Comparison of ENCODE assay signal across 9 cellular contexts in the genomic region with DNA sequence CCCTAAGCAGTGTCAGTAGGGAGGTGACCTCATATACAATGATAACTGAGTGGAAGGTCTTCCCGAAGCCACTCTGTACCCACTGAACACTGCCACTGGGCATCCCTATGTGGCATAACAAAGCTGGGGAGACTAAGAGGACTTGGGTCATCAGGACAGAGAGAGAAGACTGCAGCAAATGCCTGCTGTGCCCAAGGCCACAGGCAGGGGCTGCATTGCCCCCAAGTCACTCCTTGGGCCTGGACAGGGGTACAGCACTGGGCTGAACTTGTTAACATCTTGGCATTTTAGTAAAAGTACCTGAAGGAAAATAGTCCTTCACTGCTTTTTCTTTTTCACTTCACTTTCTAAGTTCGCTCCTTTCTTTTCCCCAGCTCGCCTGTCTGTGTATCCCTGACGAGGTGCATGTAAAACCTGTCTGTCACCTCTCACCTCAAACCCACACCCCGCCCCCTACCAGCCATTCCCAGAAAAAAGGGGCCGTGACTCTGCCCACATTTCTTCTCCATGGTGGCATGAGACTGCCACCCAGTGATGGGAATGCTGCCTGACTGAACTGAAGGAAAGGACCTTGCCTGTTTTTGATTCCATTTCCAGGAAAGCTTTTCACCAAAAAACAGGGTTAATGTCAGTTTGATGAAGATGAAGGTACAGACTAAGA.
DNase-seq lines count a peak whose midpoint lies in the region; ATAC-seq and TF ChIP-seq lines count a peak whose summit lies in the region.
"Had no signal": no experiment of that assay in that cellular context is flagged by ENCODE, and none has a peak within 500 bp of the region (broad histone marks: within the 10 kb centered on the region; RNA-seq: fewer than 3 reads in every experiment).

No MANE protein-coding gene starts in this region.

- H3K27ac Mint-ChIP-seq in nephron progenitor cell: no peak overlapping the region
- H3K27ac Mint-ChIP-seq: IgD-negative memory B cell had no signal

- H3K36me3 Mint-ChIP-seq in nephron progenitor cell (ENCODE audit: low read depth): no peaks in the 10 kb centered on the region

- peaks cover 32% of the 10 kb centered on the region for H3K4me1 Mint-ChIP-seq in nephron progenitor cell

- ATAC-seq in HG03520 (IDR thresholded peaks at IDR 0.05; ENCODE audit: unreplicated experiment) (no peak), GM18505 (IDR thresholded peaks at IDR 0.05; ENCODE audit: unreplicated experiment) (no peak)

- H3K9me3 Mint-ChIP-seq in nephron progenitor cell: no peaks in the 10 kb centered on the region
- H3K9me3 Mint-ChIP-seq: IgD-negative memory B cell had no signal

- no peak overlapping the region for H3K4me3 Mint-ChIP-seq in nephron progenitor cell
- H3K4me3 Mint-ChIP-seq: IgD-negative memory B cell had no signal

- peaks cover 16% of the 10 kb centered on the region for H3K27me3 Mint-ChIP-seq in nephron progenitor cell (ENCODE audit: low read depth, poor library complexity)

- DNase-seq in EL (peak; percentile 48), NCI-H2196 treated with DMSO at 0.1 percent for 48 hours (lab: John Stamatoyannopoulos, UW; ENCODE audit: unreplicated experiment) (peak; percentile 2), ecto neural progenitor cell (ENCODE audit: low spot score) (peak; percentile 60), nephron progenitor cell (peak; percentile 35), GOT3 (lab: John Stamatoyannopoulos, UW) (no peak), NCI-H2029 treated with DMSO at 0.1 percent for 48 hours (lab: John Stamatoyannopoulos, UW) (no peak)

- no peak for TF ChIP-seq POLR2A in GM18505 (IDR thresholded peaks at IDR 0.05; ENCODE audit: borderline replicate concordance, extremely low read depth, insufficient read depth, insufficient read length)

- TF ChIP-seq CTCF in nephron progenitor cell (IDR thresholded peaks at IDR 0.05): peak; percentile 7

Comparison
In these comparisons a context has a peak if more than half of its experiments do, and no peak if none do; other contexts are left out.
1. DNase-seq: peak in EL (single experiment), NCI-H2196 treated with DMSO at 0.1 percent for 48 hours (single experiment), ecto neural progenitor cell (single experiment) and nephron progenitor cell (single experiment); none in GOT3 (single experiment) and NCI-H2029 treated with DMSO at 0.1 percent for 48 hours (single experiment).